Comparison of ENCODE assay signal across 8 cellular contexts in the genomic region with DNA sequence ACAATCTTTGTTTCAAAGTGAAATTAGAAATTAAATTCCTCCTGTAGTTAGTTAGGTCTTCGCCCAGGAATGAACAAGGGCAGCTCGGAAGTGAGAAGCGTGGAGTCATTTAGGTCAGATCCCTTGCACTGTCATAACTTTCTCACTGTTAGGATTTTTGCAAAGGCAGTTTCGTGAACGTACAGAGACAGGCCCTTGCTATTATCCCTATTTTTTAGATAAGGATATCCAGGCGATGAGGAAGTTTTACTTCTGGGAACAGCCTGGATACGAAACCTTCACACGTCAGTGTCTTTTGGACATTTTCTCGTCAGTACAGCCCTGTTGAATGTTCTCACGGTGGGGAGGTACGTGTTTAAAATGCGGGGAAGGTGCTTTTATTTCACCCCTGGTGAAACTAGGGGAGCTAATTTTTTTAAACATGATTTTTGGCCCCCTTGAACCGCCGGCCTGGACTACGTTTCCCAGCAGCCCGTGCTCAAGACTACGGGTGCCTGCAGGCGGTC. TPM values are rescaled to one million over a fixed set of nuclear protein-coding genes. Genes with fewer than 3 reads are reported as not detected.
DNase-seq lines count a peak whose midpoint lies in the region; ATAC-seq and TF ChIP-seq lines count a peak whose summit lies in the region.

No MANE protein-coding gene starts in this region.

- intact Hi-C loops in activated naive CD4-positive, alpha-beta T cell treated with anti-CD3 and anti-CD28 coated beads for 36 hours (cut with micrococcal nuclease): loop anchor here (1.0 to 10.0 kb wide), 4 partner anchors 61 to 379 kb away; a partner anchor contains a TSS
- intact Hi-C loops in vagina (cut with DNase I): no loop called here

- no peak for TF ChIP-seq CTCF in vagina (IDR thresholded peaks at IDR 0.05)

- no peaks in the 10 kb centered on the region for H3K27me3 ChIP-seq in mucosa of stomach (ENCODE audit: control insufficient read depth, insufficient read depth, low read length)
- H3K27me3 ChIP-seq in vagina: no peaks in the 10 kb centered on the region

- peaks cover 36% of the 10 kb centered on the region for H3K4me1 Mint-ChIP-seq in activated naive CD4-positive, alpha-beta T cell treated with anti-CD3 and anti-CD28 coated beads for 36 hours (ENCODE audit: low read depth)
- peaks cover 21 to 36% of the 10 kb centered on the region in 2 donors for H3K4me1 Mint-ChIP-seq in effector memory CD8-positive, alpha-beta T cell (ENCODE audit: low read depth in 2 of 2)

- H3K27ac Mint-ChIP-seq in activated naive CD4-positive, alpha-beta T cell treated with anti-CD3 and anti-CD28 coated beads for 36 hours: peak overlapping the region; percentile 85
- peak overlapping the region; percentile 94 to 98 for H3K27ac Mint-ChIP-seq in effector memory CD8-positive, alpha-beta T cell

- no peak for ATAC-seq in effector memory CD8-positive, alpha-beta T cell (replicated peaks)
- ATAC-seq in HG02759 (IDR thresholded peaks at IDR 0.05; ENCODE audit: unreplicated experiment): no peak

- peaks cover 5% of the 10 kb centered on the region for H3K36me3 Mint-ChIP-seq in activated naive CD4-positive, alpha-beta T cell treated with anti-CD3 and anti-CD28 coated beads for 36 hours (ENCODE audit: low read depth)
- H3K36me3 Mint-ChIP-seq in effector memory CD8-positive, alpha-beta T cell (ENCODE audit: insufficient read depth): peaks cover 27% of the 10 kb centered on the region

- H3K36me3 ChIP-seq in mucosa of stomach (ENCODE audit: control insufficient read depth, insufficient read depth, low read length) (no peaks in the 10 kb centered on the region), vagina (no peaks in the 10 kb centered on the region)

- H3K27ac ChIP-seq in vagina: peak overlapping the region; percentile 95

- CTCF ChIA-PET in activated naive CD4-positive, alpha-beta T cell treated with anti-CD3 and anti-CD28 coated beads for 36 hours (lab: Charles Lee): interaction anchor here (0.9 to 1.3 kb wide), 2 partner anchors 76 to 79 kb away, joined by 3 read pairs; no protein-coding TSS in a partner anchor

- H3K9me3 ChIP-seq in mucosa of stomach (ENCODE audit: control insufficient read depth, low read length): no peaks in the 10 kb centered on the region
- no peaks in the 10 kb centered on the region for H3K9me3 ChIP-seq in vagina

- H3K4me3 ChIP-seq in mucosa of stomach (ENCODE audit: low read length): peak overlapping the region; percentile 96
- peak overlapping the region; percentile 96 to 100 for H3K4me3 ChIP-seq in vagina

- peak overlapping the region; percentile 96 for H3K4me3 Mint-ChIP-seq in activated naive CD4-positive, alpha-beta T cell treated with anti-CD3 and anti-CD28 coated beads for 36 hours
- H3K4me3 Mint-ChIP-seq in effector memory CD8-positive, alpha-beta T cell: peak overlapping the region; percentile 91 to 98

- peak; percentile 88 for DNase-seq in activated naive CD4-positive, alpha-beta T cell treated with anti-CD3 and anti-CD28 coated beads for 36 hours
- DNase-seq in activated naive CD4-positive, alpha-beta T cell treated with anti-CD3 and anti-CD28 coated beads, Interleukin-2, amount 50 U/mL, for 16 hours: no peak
- DNase-seq in RKO (ENCODE audit: low spot score): peak; percentile 86
- DNase-seq in effector memory CD8-positive, alpha-beta T cell: peak in 1 of 3 experiments; percentile 74
- DNase-seq in vagina (ENCODE audit: extremely low spot score in 2 of 2): no peak
- no peak for DNase-seq in HK-2 (ENCODE audit: unreplicated experiment)

- H3K27me3 Mint-ChIP-seq in activated naive CD4-positive, alpha-beta T cell treated with anti-CD3 and anti-CD28 coated beads for 36 hours (ENCODE audit: low read depth): no peaks in the 10 kb centered on the region
- no peaks in the 10 kb centered on the region for H3K27me3 Mint-ChIP-seq in effector memory CD8-positive, alpha-beta T cell

- H3K4me1 ChIP-seq in mucosa of stomach (ENCODE audit: control insufficient read depth, insufficient read depth, low read length): peaks cover 5% of the 10 kb centered on the region
- peaks cover 31% of the 10 kb centered on the region for H3K4me1 ChIP-seq in vagina

- peaks cover 5% of the 10 kb centered on the region for H3K9me3 Mint-ChIP-seq in activated naive CD4-positive, alpha-beta T cell treated with anti-CD3 and anti-CD28 coated beads for 36 hours
- no peaks in the 10 kb centered on the region for H3K9me3 Mint-ChIP-seq in effector memory CD8-positive, alpha-beta T cell

- peak overlapping the region; percentile 97 for H3K9ac ChIP-seq in mucosa of stomach (ENCODE audit: low read length)

- TF ChIP-seq POLR2A in vagina (IDR thresholded peaks at IDR 0.05): no peak

RNA-seq across cellular contexts. Expression of a gene that starts 0.3 kb away (rescaled TPM):
- 100 to 1,000 TPM in 1 of 2 experiments, 10 to 100 TPM in 1; 99.2 to 100 TPM for total RNA-seq in activated naive CD4-positive, alpha-beta T cell treated with anti-CD3 and anti-CD28 coated beads for 36 hours
- 101 TPM for total RNA-seq in vagina

Comparison
In these comparisons a context has a peak if more than half of its experiments do, and no peak if none do; other contexts are left out.
1. DNase-seq: peak in activated naive CD4-positive, alpha-beta T cell treated with anti-CD3 and anti-CD28 coated beads for 36 hours (single experiment) and RKO (single experiment); none in activated naive CD4-positive, alpha-beta T cell treated with anti-CD3 and anti-CD28 coated beads, Interleukin-2, amount 50 U/mL, for 16 hours (single experiment), vagina (0 of 2) and HK-2 (single experiment).